In genomic region chr3:89098964-89099585, GRCh38 we compare ENCODE assay signal across 1 cellular context.
TF ChIP-seq lines count a peak whose summit lies in the region.

No MANE protein-coding gene starts in this region.

TF ChIP-seq in HCT116, 20 proteins besides CTCF, POLR2A, EP300 and RAD21 (continued from another document):
- no peak for TF ChIP-seq MAX (IDR thresholded peaks at IDR 0.05)
- no peak for TF ChIP-seq POLR2AphosphoS5 (IDR thresholded peaks at IDR 0.05; ENCODE audit: low read depth, low read length)
